Comparison of ENCODE assay signal across 11 cellular contexts in genomic region chr20:23129256-23129655, GRCh38.
"Had no signal": no experiment of that assay in that cellular context is flagged by ENCODE, and none has a peak within 500 bp of the region (broad histone marks: within the 10 kb centered on the region; RNA-seq: fewer than 3 reads in every experiment).

No MANE protein-coding gene starts in this region.

- H3K4me2 ChIP-seq: hepatocyte had no signal

- FAIRE-seq: astrocyte, bronchial epithelial cell had no signal

- H3K36me3 Mint-ChIP-seq: activated naive CD4-positive, alpha-beta T cell treated with anti-CD3 and anti-CD28 coated beads, Interleukin-2, amount 10 ng/mL, durations not matched to agents 7 days and 5 days had no signal

- H3K9me3 Mint-ChIP-seq: activated naive CD4-positive, alpha-beta T cell treated with anti-CD3 and anti-CD28 coated beads, Interleukin-2, amount 10 ng/mL, durations not matched to agents 7 days and 5 days; activated T-helper 17 cell treated with anti-CD3 and anti-CD28 coated beads, Interleukin-2, amount 50 U/mL, for 72 hours had no signal

- H3K9me3 ChIP-seq: left lung, ovary, thoracic aorta had no signal

- H3K4me3 Mint-ChIP-seq: activated naive CD4-positive, alpha-beta T cell treated with anti-CD3 and anti-CD28 coated beads, Interleukin-2, amount 10 ng/mL, durations not matched to agents 7 days and 5 days; activated T-helper 17 cell treated with anti-CD3 and anti-CD28 coated beads, Interleukin-2, amount 50 U/mL, for 72 hours had no signal

- H3K27me3 Mint-ChIP-seq: activated naive CD4-positive, alpha-beta T cell treated with anti-CD3 and anti-CD28 coated beads, Interleukin-2, amount 10 ng/mL, durations not matched to agents 7 days and 5 days; activated T-helper 17 cell treated with anti-CD3 and anti-CD28 coated beads, Interleukin-2, amount 50 U/mL, for 72 hours had no signal

- H3K27ac Mint-ChIP-seq: activated naive CD4-positive, alpha-beta T cell treated with anti-CD3 and anti-CD28 coated beads, Interleukin-2, amount 10 ng/mL, durations not matched to agents 7 days and 5 days; activated T-helper 17 cell treated with anti-CD3 and anti-CD28 coated beads, Interleukin-2, amount 50 U/mL, for 72 hours had no signal

- H3K36me3 ChIP-seq: left lung, ovary, thoracic aorta had no signal

- H3K27me3 ChIP-seq: hepatocyte, left lung, ovary had no signal

- H3K27ac ChIP-seq: hepatocyte, ovary, thoracic aorta had no signal

- H3K4me3 ChIP-seq: hepatocyte, left lung, ovary, thoracic aorta had no signal

- DNase-seq: activated CD4-positive, alpha-beta T cell treated with anti-CD3 and anti-CD28 coated beads, Interleukin-2, amount 50 U/mL, for 1 hour; islet precursor cell; ovary; stimulated activated CD4-positive, alpha-beta T cell treated with anti-CD3 and anti-CD28 coated beads, Interleukin-1b, Interleukin-23, amount 100 ng/mL, for 48 hours had no signal
